21 cellular contexts compared by ENCODE assay signal in the genomic region with DNA sequence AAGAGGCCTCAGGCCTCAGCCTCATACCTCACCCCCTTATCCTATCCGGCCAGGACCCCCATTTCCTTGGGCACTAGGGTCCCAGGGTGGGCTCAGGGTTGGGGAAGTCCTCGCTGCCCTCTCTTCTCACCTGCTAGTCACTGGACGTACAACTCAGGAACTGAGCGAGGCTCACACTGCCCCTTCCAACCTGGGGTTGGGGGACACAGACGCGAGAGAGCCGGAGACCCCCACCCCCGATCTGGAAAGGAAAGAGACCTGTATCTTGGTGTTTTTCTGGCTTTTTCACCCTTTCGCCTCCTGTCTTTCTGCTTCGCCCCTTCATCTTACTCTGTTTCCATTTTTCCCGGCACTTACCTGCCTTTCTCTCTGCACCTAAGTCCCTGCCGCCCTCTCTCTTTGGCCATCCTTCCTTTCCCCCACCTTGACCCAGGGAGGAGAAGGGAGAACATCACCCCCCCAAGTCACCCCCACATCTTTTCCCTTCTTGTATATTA. TPM values are rescaled to one million over a fixed set of nuclear protein-coding genes. Genes with fewer than 3 reads are reported as not detected.
DNase-seq lines count a peak whose midpoint lies in the region; ATAC-seq and TF ChIP-seq lines count a peak whose summit lies in the region.
"Had no signal": no experiment of that assay in that cellular context is flagged by ENCODE, and none has a peak within 500 bp of the region (broad histone marks: within the 10 kb centered on the region; RNA-seq: fewer than 3 reads in every experiment).

No MANE protein-coding gene starts in this region.

- H3K27me3 ChIP-seq in CD8-positive, alpha-beta memory T cell (ENCODE audit: insufficient read depth, low read length, poor library complexity, severe bottlenecking): no peaks in the 10 kb centered on the region
- no peaks in the 10 kb centered on the region for H3K27me3 ChIP-seq in esophagus muscularis mucosa
- no peaks in the 10 kb centered on the region for H3K27me3 ChIP-seq in heart right ventricle
- H3K27me3 ChIP-seq: BE2C, body of pancreas, heart left ventricle had no signal

- TF ChIP-seq POLR2A in esophagus muscularis mucosa (IDR thresholded peaks at IDR 0.05; ENCODE audit: low read depth): no peak

- WGBS in esophagus muscularis mucosa: 91% methylated on average over 11 of the region's 12 CpGs
- WGBS in heart right ventricle, 2 donors: 94 to 96% methylated on average over 12 of the region's 12 CpGs

- TF ChIP-seq CTCF in 22Rv1 (IDR thresholded peaks at IDR 0.05) (no peak), esophagus muscularis mucosa (IDR thresholded peaks at IDR 0.05) (no peak), heart right ventricle (IDR thresholded peaks at IDR 0.05) (no peak)

- H3K27ac Mint-ChIP-seq in CD8-positive, alpha-beta memory T cell: peak overlapping the region in 6 of 8 donors; percentile 29 to 100 (median 66)
- peak overlapping the region; percentile 100 for H3K27ac Mint-ChIP-seq in T-helper 17 cell
- H3K27ac Mint-ChIP-seq: activated CD4-positive, alpha-beta T cell treated with anti-CD3 and anti-CD28 coated beads for 36 hours; activated T-helper 1 cell treated with anti-CD3 and anti-CD28 coated beads, Interleukin-12 subunit alpha, Interleukin-12 subunit beta, Interleukin-2, Interleukin-4 antibody, amounts not matched to agents 30 ng/mL and 10 ng/mL and 1 ng/mL, durations not matched to agents 14 hours and 24 hours and 36 hours; progenitor cell of endocrine pancreas had no signal

- H3K4me1 ChIP-seq in CD8-positive, alpha-beta memory T cell (ENCODE audit: insufficient read depth, low read length): peaks cover 26% of the 10 kb centered on the region
- H3K4me1 ChIP-seq in esophagus muscularis mucosa (peaks cover 35 to 54% (median 45%) of the 10 kb centered on the region in 4 donors), heart right ventricle (peaks cover 23 to 47% (median 40%) of the 10 kb centered on the region in 9 donors)

- peak overlapping the region in 2 of 7 donors; percentile 24 to 77 for H3K4me3 Mint-ChIP-seq in CD8-positive, alpha-beta memory T cell
- peak overlapping the region; percentile 80 for H3K4me3 Mint-ChIP-seq in T-helper 17 cell
- H3K4me3 Mint-ChIP-seq: activated CD4-positive, alpha-beta T cell treated with anti-CD3 and anti-CD28 coated beads for 36 hours; activated T-helper 1 cell treated with anti-CD3 and anti-CD28 coated beads, Interleukin-12 subunit alpha, Interleukin-12 subunit beta, Interleukin-2, Interleukin-4 antibody, amounts not matched to agents 30 ng/mL and 10 ng/mL and 1 ng/mL, durations not matched to agents 14 hours and 24 hours and 36 hours had no signal

- no peak for DNase-seq in CD8-positive, alpha-beta memory T cell
- DNase-seq in T-helper 17 cell (no peak), esophagus muscularis mucosa (ENCODE audit: extremely low spot score) (no peak), heart right ventricle (no peak)
- DNase-seq: activated CD4-positive, alpha-beta T cell treated with anti-CD3 and anti-CD28 coated beads for 36 hours; BE2C; body of pancreas; DND-41; HCEC 1CT; heart left ventricle; NCI-H1930; NCI-H748 treated with DMSO at 0.1 percent for 48 hours; stimulated activated CD4-positive, alpha-beta T cell treated with anti-CD3 and anti-CD28 coated beads, Interleukin-12 subunit alpha, Interleukin-12 subunit beta, amount 100 ng/mL, for 4 hours had no signal

- no peak overlapping the region for H3K4me3 ChIP-seq in CD8-positive, alpha-beta memory T cell (ENCODE audit: low read length)
- H3K4me3 ChIP-seq in esophagus muscularis mucosa (no peak overlapping the region), heart right ventricle (no peak overlapping the region)
- H3K4me3 ChIP-seq: body of pancreas, heart left ventricle had no signal

- H3K9me3 ChIP-seq in CD8-positive, alpha-beta memory T cell (ENCODE audit: low read length): no peaks in the 10 kb centered on the region
- H3K9me3 ChIP-seq in T-helper 17 cell (ENCODE audit: control insufficient read depth, low read length, poor library complexity, severe bottlenecking): no peaks in the 10 kb centered on the region
- no peaks in the 10 kb centered on the region for H3K9me3 ChIP-seq in esophagus muscularis mucosa
- H3K9me3 ChIP-seq in heart right ventricle: no peaks in the 10 kb centered on the region
- H3K9me3 ChIP-seq: BE2C, body of pancreas, heart left ventricle had no signal

- peaks cover 15 to 27% (median 22%) of the 10 kb centered on the region in 3 donors for H3K4me1 Mint-ChIP-seq in CD8-positive, alpha-beta memory T cell
- peaks cover 43% of the 10 kb centered on the region for H3K4me1 Mint-ChIP-seq in T-helper 17 cell

- peaks cover 0 to 29% (median 0%) of the 10 kb centered on the region in 3 donors for H3K36me3 Mint-ChIP-seq in CD8-positive, alpha-beta memory T cell
- peaks cover 6% of the 10 kb centered on the region for H3K36me3 Mint-ChIP-seq in T-helper 17 cell (ENCODE audit: low read depth)

- peaks cover 0 to 5% of the 10 kb centered on the region in 2 donors for H3K27me3 Mint-ChIP-seq in CD8-positive, alpha-beta memory T cell
- no peaks in the 10 kb centered on the region for H3K27me3 Mint-ChIP-seq in T-helper 17 cell
- H3K27me3 Mint-ChIP-seq: activated CD4-positive, alpha-beta T cell treated with anti-CD3 and anti-CD28 coated beads for 36 hours; progenitor cell of endocrine pancreas had no signal

- no peaks in the 10 kb centered on the region for H3K36me3 ChIP-seq in CD8-positive, alpha-beta memory T cell (ENCODE audit: insufficient read depth, low read length)
- H3K36me3 ChIP-seq in esophagus muscularis mucosa: peaks cover 22 to 65% (median 54%) of the 10 kb centered on the region in 4 donors
- peaks cover 0 to 88% (median 29%) of the 10 kb centered on the region in 9 donors for H3K36me3 ChIP-seq in heart right ventricle

- POLR2A ChIA-PET in CD8-positive, alpha-beta memory T cell (lab: Charles Lee): no interaction called here

- no peak for TF ChIP-seq EP300 in esophagus muscularis mucosa (IDR thresholded peaks at IDR 0.05)

- intact Hi-C loops in esophagus muscularis mucosa (cut with DNase I): loop anchor here (5.0 kb wide), 1 partner anchor 34 kb away; the partner anchor contains the start of gene ZSWIM4
- intact Hi-C loops in heart right ventricle (cut with DNase I): loop anchor here in 4 of 10 donors (5.0 kb wide), 1 partner anchor 34 kb away; the partner anchor contains the start of gene ZSWIM4 (in 4 of the 4)

- H3K27ac ChIP-seq in 22Rv1: peak overlapping the region; percentile 98; the same call in 1 of the 2 replicates
- no peak overlapping the region for H3K27ac ChIP-seq in CD8-positive, alpha-beta memory T cell (ENCODE audit: low read depth, low read length)
- peak overlapping the region in 3 of 4 donors; percentile 27 to 99 (median 99) for H3K27ac ChIP-seq in esophagus muscularis mucosa (replicated peaks in 1 of 4)
- peak overlapping the region in 2 of 10 donors; percentile 100 for H3K27ac ChIP-seq in heart right ventricle
- H3K27ac ChIP-seq: body of pancreas, HL-60 had no signal

- CTCF ChIA-PET in CD8-positive, alpha-beta memory T cell (lab: Charles Lee): no interaction called here

- H3K9me3 Mint-ChIP-seq in CD8-positive, alpha-beta memory T cell: peaks cover 0 to 7% (median 0%) of the 10 kb centered on the region in 5 donors
- H3K9me3 Mint-ChIP-seq: activated T-helper 1 cell treated with anti-CD3 and anti-CD28 coated beads, Interleukin-12 subunit alpha, Interleukin-12 subunit beta, Interleukin-2, Interleukin-4 antibody, amounts not matched to agents 30 ng/mL and 10 ng/mL and 1 ng/mL, durations not matched to agents 14 hours and 24 hours and 36 hours had no signal

- ATAC-seq in T-helper 17 cell (no peak), HG03378 (IDR thresholded peaks at IDR 0.05; ENCODE audit: unreplicated experiment) (no peak), HG03439 (IDR thresholded peaks at IDR 0.05; ENCODE audit: unreplicated experiment) (no peak), heart right ventricle (no peak), GM21360 (IDR thresholded peaks at IDR 0.05; ENCODE audit: unreplicated experiment) (no peak)
- ATAC-seq: activated CD4-positive, alpha-beta T cell treated with anti-CD3 and anti-CD28 coated beads for 36 hours; body of pancreas; heart left ventricle had no signal

RNA-seq across cellular contexts. Expression of gene ZSWIM4, which starts 36.4 kb away (rescaled TPM):
- total RNA-seq in CD8-positive, alpha-beta memory T cell: 1 to 10 TPM; 4.4 to 4.8 TPM
- 1.6 TPM for polyA plus RNA-seq in CD8-positive, alpha-beta memory T cell
- total RNA-seq in T-helper 17 cell: 1 to 10 TPM; 4.2 to 5.3 TPM
- 10 to 100 TPM in 1 of 4 donors, 1 to 10 TPM in 3; 5.3 to 11.6 (median 7.8) TPM for total RNA-seq in esophagus muscularis mucosa
- 1 to 10 TPM; 2.1 to 7.1 (median 3.0) TPM for total RNA-seq in heart right ventricle
- 1 to 10 TPM; 1.2 to 1.5 TPM for polyA plus RNA-seq in heart right ventricle

RNA-seq across cellular contexts. Expression of gene NANOS3, which starts 45.3 kb away (rescaled TPM):
- 1 to 10 TPM in 1 of 2 experiments, under 1 TPM in 1; 0.90 to 1.5 TPM for total RNA-seq in CD8-positive, alpha-beta memory T cell
- not detected for polyA plus RNA-seq in CD8-positive, alpha-beta memory T cell
- total RNA-seq in T-helper 17 cell (1 to 10 TPM in 1 of 2 donors, under 1 TPM in 1; 0.60 to 2.6 TPM), esophagus muscularis mucosa (not detected), heart right ventricle (1 to 10 TPM in 3 of 10 donors, under 1 TPM in 3, not detected in 4; 0.37 to 1.5 (median 0.98) TPM)
- polyA plus RNA-seq in heart right ventricle: 1 to 10 TPM in 1 of 2 donors, under 1 TPM in 1; 0.41 to 2.9 TPM
- total RNA-seq: body of pancreas, subcutaneous adipose tissue had no signal

RNA-seq across cellular contexts. Expression of gene C19orf53, which starts 57.4 kb away (rescaled TPM):
- 100 to 1,000 TPM; 131 to 163 TPM for total RNA-seq in CD8-positive, alpha-beta memory T cell
- 239 TPM for polyA plus RNA-seq in CD8-positive, alpha-beta memory T cell
- 10 to 100 TPM; 62.4 to 73.0 TPM for total RNA-seq in T-helper 17 cell
- total RNA-seq in esophagus muscularis mucosa: 100 to 1,000 TPM in 2 of 4 donors, 10 to 100 TPM in 2; 87.4 to 168 (median 104) TPM
- total RNA-seq in heart right ventricle: 100 to 1,000 TPM in 2 of 10 donors, 10 to 100 TPM in 8; 80.5 to 101 (median 90.3) TPM
- polyA plus RNA-seq in heart right ventricle: 100 to 1,000 TPM; 231 to 389 TPM
